ENCODE assay signal across 1 cellular context in the genomic region with DNA sequence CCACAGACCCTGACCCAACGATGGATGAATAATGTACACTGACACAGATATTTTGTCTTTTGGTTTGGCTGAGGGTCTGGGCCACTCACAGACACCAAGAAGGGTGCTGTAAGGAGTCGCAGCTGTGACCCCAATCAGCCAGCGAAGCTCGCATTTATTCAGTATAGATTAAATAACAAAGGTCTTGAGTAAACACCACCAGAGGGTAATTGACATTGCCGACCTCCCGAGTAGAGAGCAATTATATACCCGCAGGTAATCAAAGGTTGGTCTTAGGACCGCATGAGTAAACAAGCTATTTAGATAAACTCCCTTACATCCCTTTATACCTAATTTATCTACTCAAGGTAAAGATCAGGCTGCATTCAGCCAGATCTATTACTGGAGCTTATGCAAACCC.
TF ChIP-seq lines count a peak whose summit lies in the region.

No MANE protein-coding gene starts in this region.

TF ChIP-seq in GM23338, 12 proteins besides CTCF, POLR2A, EP300 and RAD21 (continued from another document):
- TF ChIP-seq REST (IDR thresholded peaks at IDR 0.05; ENCODE audit: unreplicated experiment), result no peak
- TF ChIP-seq JUNB (IDR thresholded peaks at IDR 0.05; ENCODE audit: unreplicated experiment), result no peak
- no peak for TF ChIP-seq ZNF114 (CRISPR knock-in tag; IDR thresholded peaks at IDR 0.05)
- no peak for TF ChIP-seq ZNF331 (CRISPR knock-in tag; IDR thresholded peaks at IDR 0.05; ENCODE audit: low read depth)
- no peak for TF ChIP-seq EZH2 (IDR thresholded peaks at IDR 0.05; ENCODE audit: low read depth, unreplicated experiment)
- no peak for TF ChIP-seq ZNF462 (CRISPR knock-in tag; IDR thresholded peaks at IDR 0.05)
- TF ChIP-seq POLR2AphosphoS5 (IDR thresholded peaks at IDR 0.05; ENCODE audit: low read depth), result no peak
- no peak for TF ChIP-seq ETS1 (IDR thresholded peaks at IDR 0.05)
- no peak for TF ChIP-seq NANOG (IDR thresholded peaks at IDR 0.05; ENCODE audit: borderline replicate concordance)
- TF ChIP-seq EZH2phosphoT487 (IDR thresholded peaks at IDR 0.05; ENCODE audit: unreplicated experiment), result no peak
